20 cellular contexts compared by ENCODE assay signal in the genomic region with DNA sequence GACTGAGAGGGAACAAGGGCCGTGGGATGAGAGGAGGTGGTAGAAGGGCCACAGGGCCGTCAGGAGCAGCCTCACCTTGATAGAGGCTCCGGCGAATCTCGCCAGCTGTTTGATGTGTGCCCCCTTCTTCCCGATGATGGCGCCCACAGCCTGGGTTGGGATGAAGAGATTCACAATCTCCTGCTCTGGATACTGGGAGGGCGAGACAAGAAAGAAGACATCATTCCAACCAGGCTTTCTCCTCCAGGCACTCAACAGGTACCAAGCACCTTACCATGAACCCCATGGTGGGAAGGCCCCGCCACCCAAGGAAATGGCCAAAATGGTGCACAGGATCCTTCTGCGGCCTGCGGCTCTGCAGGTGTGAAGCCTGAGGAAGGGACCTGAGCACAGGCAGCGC.
A peak's percentile ranks its signal among the peaks of the same experiment; 100 is the strongest.
DNase-seq lines count a peak whose midpoint lies in the region; ATAC-seq and TF ChIP-seq lines count a peak whose summit lies in the region.
"Had no signal": no experiment of that assay in that cellular context is flagged by ENCODE, and none has a peak within 500 bp of the region (broad histone marks: within the 10 kb centered on the region; RNA-seq: fewer than 3 reads in every experiment).

No MANE protein-coding gene starts in this region.

- H3K9me3 ChIP-seq in SK-N-SH: no peaks in the 10 kb centered on the region
- H3K9me3 ChIP-seq in esophagus muscularis mucosa: no peaks in the 10 kb centered on the region
- H3K9me3 ChIP-seq in uterus: no peaks in the 10 kb centered on the region

- no peak for ATAC-seq in SK-N-SH treated with all-trans-retinoic acid at 6 μM for 48 hours
- no peak for ATAC-seq in GM19397 (IDR thresholded peaks at IDR 0.05; ENCODE audit: unreplicated experiment)
- ATAC-seq in HG02588 (IDR thresholded peaks at IDR 0.05; ENCODE audit: unreplicated experiment): no peak
- ATAC-seq: K562; left colon; natural killer cell treated with Interleukin-12 subunit alpha and Interleukin-12 subunit beta and Interleukin-15 and Interleukin-18, amount 100 ng/mL, for 72 hours had no signal

- no peak for TF ChIP-seq RAD21 in SK-N-SH (IDR thresholded peaks at IDR 0.05; ENCODE audit: low read length)

- POLR2A ChIA-PET in SK-N-SH (lab: Yijun Ruan, JAX): no interaction called here

- no peaks in the 10 kb centered on the region for H3K9me2 ChIP-seq in SK-N-SH

- H3K79me2 ChIP-seq in SK-N-SH (ENCODE audit: insufficient read depth): peaks cover 17% of the 10 kb centered on the region; the same call in 1 of the 2 replicates

- 94% methylated on average over 11 of the region's 12 CpGs for WGBS in SK-N-SH (ENCODE audit: low lambda C conversion rate)
- 98% methylated on average over 11 of the region's 12 CpGs for WGBS in esophagus muscularis mucosa

- no peaks in the 10 kb centered on the region for H3K9me3 Mint-ChIP-seq in progenitor cell of endocrine pancreas (ENCODE audit: low read depth)
- H3K9me3 Mint-ChIP-seq: natural killer cell treated with Interleukin-12 subunit alpha and Interleukin-12 subunit beta and Interleukin-15 and Interleukin-18, amount 100 ng/mL, for 72 hours had no signal

- intact Hi-C loops in esophagus muscularis mucosa (cut with DNase I): loop anchor here (10.0 kb wide), 1 partner anchor 278 kb away; a partner anchor contains a TSS
- intact Hi-C loops in uterus (cut with DNase I; ENCODE audit: low total_unique reads): no loop called here

- no peaks in the 10 kb centered on the region for H3K27me3 Mint-ChIP-seq in progenitor cell of endocrine pancreas
- H3K27me3 Mint-ChIP-seq: activated naive CD8-positive, alpha-beta T cell; natural killer cell treated with Interleukin-12 subunit alpha and Interleukin-12 subunit beta and Interleukin-15 and Interleukin-18, amount 100 ng/mL, for 72 hours had no signal

- peak overlapping the region; percentile 30 for H3K27ac Mint-ChIP-seq in progenitor cell of endocrine pancreas
- H3K27ac Mint-ChIP-seq: activated naive CD8-positive, alpha-beta T cell; natural killer cell treated with Interleukin-12 subunit alpha and Interleukin-12 subunit beta and Interleukin-15 and Interleukin-18, amount 100 ng/mL, for 72 hours had no signal

- H3F3A ChIP-seq in SK-N-SH (replicated peaks; ENCODE audit: insufficient read depth): peaks cover 61% of the 10 kb centered on the region

- H3K4me2 ChIP-seq in SK-N-SH: peak overlapping the region; percentile 47; the same call in 1 of the 2 replicates

- H2AFZ ChIP-seq in SK-N-SH (ENCODE audit: low read depth): no peak overlapping the region

- peaks cover 18 to 40% of the 10 kb centered on the region in 2 experiments for H3K36me3 ChIP-seq in SK-N-SH (replicated peaks in 1 of 2; ENCODE audit: control insufficient read depth in 1 of 2, insufficient read depth in 2 of 2, low read length in 1 of 2)
- no peaks in the 10 kb centered on the region for H3K36me3 ChIP-seq in esophagus muscularis mucosa
- no peaks in the 10 kb centered on the region for H3K36me3 ChIP-seq in uterus

- TF ChIP-seq CTCF in SK-N-SH (IDR thresholded peaks at IDR 0.05): no peak
- no peak for TF ChIP-seq CTCF in esophagus muscularis mucosa (IDR thresholded peaks at IDR 0.05)
- TF ChIP-seq CTCF in progenitor cell of endocrine pancreas (IDR thresholded peaks at IDR 0.05; ENCODE audit: unreplicated experiment): no peak
- TF ChIP-seq CTCF in uterus (IDR thresholded peaks at IDR 0.05): no peak

- no peaks in the 10 kb centered on the region for H3K4me1 Mint-ChIP-seq in progenitor cell of endocrine pancreas (ENCODE audit: low read depth)

- TF ChIP-seq EP300 in SK-N-SH (IDR thresholded peaks at IDR 0.05; ENCODE audit: borderline replicate concordance in 1 of 2, low read depth in 1 of 2, low read length in 1 of 2) (no peak), esophagus muscularis mucosa (IDR thresholded peaks at IDR 0.05) (no peak)

- H3K4me1 ChIP-seq in SK-N-SH (ENCODE audit: control insufficient read depth in 1 of 2, insufficient read depth in 2 of 2, low read depth in 1 of 2, low read length in 1 of 2) (peaks cover 3 to 52% of the 10 kb centered on the region in 2 experiments; a peak in 3 of 4 replicates), esophagus muscularis mucosa (peaks cover 43 to 59% (median 58%) of the 10 kb centered on the region in 4 donors), uterus (peaks cover 20 to 28% of the 10 kb centered on the region in 2 donors)

- H4K20me1 ChIP-seq in SK-N-SH (ENCODE audit: insufficient read depth): peaks cover 18% of the 10 kb centered on the region

- TF ChIP-seq POLR2A in esophagus muscularis mucosa (IDR thresholded peaks at IDR 0.05; ENCODE audit: low read depth): no peak
- no peak for TF ChIP-seq POLR2A in uterus (IDR thresholded peaks at IDR 0.05)

- peak overlapping the region; percentile 61 for H3K9ac ChIP-seq in SK-N-SH

- no peak overlapping the region for H3K4me3 Mint-ChIP-seq in progenitor cell of endocrine pancreas (ENCODE audit: low read depth)
- H3K4me3 Mint-ChIP-seq: activated naive CD8-positive, alpha-beta T cell; natural killer cell treated with Interleukin-12 subunit alpha and Interleukin-12 subunit beta and Interleukin-15 and Interleukin-18, amount 100 ng/mL, for 72 hours had no signal

- H3K27me3 ChIP-seq in SK-N-SH (ENCODE audit: insufficient read depth): no peaks in the 10 kb centered on the region
- no peaks in the 10 kb centered on the region for H3K27me3 ChIP-seq in esophagus muscularis mucosa
- H3K27me3 ChIP-seq in uterus: no peaks in the 10 kb centered on the region

- H3K27ac ChIP-seq in SK-N-SH (ENCODE audit: low read depth in 2 of 2, low read length in 1 of 2) (peak overlapping the region; percentile 7 to 95; a peak in 3 of 4 replicates), esophagus muscularis mucosa (replicated peaks in 1 of 4) (peak overlapping the region; percentile 81 to 86 (median 84)), uterus (peak overlapping the region; percentile 85 to 99)
- H3K27ac ChIP-seq: 22Rv1 had no signal

- DNase-seq in SK-N-SH (no peak), esophagus muscularis mucosa (ENCODE audit: extremely low spot score) (peak; percentile 87), progenitor cell of endocrine pancreas (ENCODE audit: low spot score, unreplicated experiment) (no peak), uterus (no peak), SKM-1 (lab: John Stamatoyannopoulos, UW; ENCODE audit: unreplicated experiment) (no peak)
- DNase-seq: activated CD4-positive, alpha-beta T cell treated with anti-CD3 and anti-CD28 coated beads for 48 hours; activated T-cell treated with anti-CD3 and anti-CD28 coated beads for 4 hours; erythroblast; left colon; NCI-H1105; NCI-H2171 treated with DMSO at 0.1 percent for 48 hours; SHP77; stimulated activated CD4-positive, alpha-beta T cell treated with anti-CD3 and anti-CD28 coated beads, Interleukin-4, amount 100 ng/mL, for 4 hours had no signal

- H3K4me3 ChIP-seq in SK-N-SH (ENCODE audit: low read depth in 2 of 2, low read length in 1 of 2) (no peak overlapping the region), esophagus muscularis mucosa (no peak overlapping the region), uterus (no peak overlapping the region)
- H3K4me3 ChIP-seq: K562 had no signal

- peaks cover 26% of the 10 kb centered on the region for H3K36me3 Mint-ChIP-seq in progenitor cell of endocrine pancreas (ENCODE audit: insufficient read depth)
- H3K36me3 Mint-ChIP-seq: activated naive CD8-positive, alpha-beta T cell; natural killer cell treated with Interleukin-12 subunit alpha and Interleukin-12 subunit beta and Interleukin-15 and Interleukin-18, amount 100 ng/mL, for 72 hours had no signal

- CTCF ChIA-PET in SK-N-SH (lab: Yijun Ruan, JAX): interaction anchor here (0.6 to 1.4 kb wide), 5 partner anchors 20 to 286 kb away, joined by 3 to 10 read pairs (median 3); no protein-coding TSS in a partner anchor

TF ChIP-seq in SK-N-SH, 30 proteins besides CTCF, POLR2A, EP300 and RAD21 (continues in another document):
- TF ChIP-seq, protein P1, sequence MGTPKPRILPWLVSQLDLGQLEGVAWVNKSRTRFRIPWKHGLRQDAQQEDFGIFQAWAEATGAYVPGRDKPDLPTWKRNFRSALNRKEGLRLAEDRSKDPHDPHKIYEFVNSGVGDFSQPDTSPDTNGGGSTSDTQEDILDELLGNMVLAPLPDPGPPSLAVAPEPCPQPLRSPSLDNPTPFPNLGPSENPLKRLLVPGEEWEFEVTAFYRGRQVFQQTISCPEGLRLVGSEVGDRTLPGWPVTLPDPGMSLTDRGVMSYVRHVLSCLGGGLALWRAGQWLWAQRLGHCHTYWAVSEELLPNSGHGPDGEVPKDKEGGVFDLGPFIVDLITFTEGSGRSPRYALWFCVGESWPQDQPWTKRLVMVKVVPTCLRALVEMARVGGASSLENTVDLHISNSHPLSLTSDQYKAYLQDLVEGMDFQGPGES (IDR thresholded peaks at IDR 0.05; ENCODE audit: low read depth, low read length): no peak
- TF ChIP-seq YY1 (IDR thresholded peaks at IDR 0.05; ENCODE audit: low read depth) (no peak), RCOR1 (IDR thresholded peaks at IDR 0.05; ENCODE audit: low read length) (no peak), FOXJ3 (CRISPR knock-in tag; IDR thresholded peaks at IDR 0.05) (no peak), MXI1 (IDR thresholded peaks at IDR 0.05; ENCODE audit: low read depth, low read length) (no peak), NRF1 (IDR thresholded peaks at IDR 0.05; ENCODE audit: low read depth, low read length) (no peak), POLR2AphosphoS5 (IDR thresholded peaks at IDR 0.05; ENCODE audit: low read depth, low read length) (no peak)

TF ChIP-seq in SK-N-SH treated with all-trans-retinoic acid at 6 μM for 48 hours, 23 proteins besides CTCF, POLR2A, EP300 and RAD21 (continues in another document):
- no peak for TF ChIP-seq BACH2 (CRISPR knock-in tag; IDR thresholded peaks at IDR 0.05; ENCODE audit: borderline replicate concordance)
- TF ChIP-seq TCF4 (CRISPR knock-in tag; IDR thresholded peaks at IDR 0.05; ENCODE audit: borderline replicate concordance): no peak
- no peak for TF ChIP-seq ZNF8 (CRISPR knock-in tag; IDR thresholded peaks at IDR 0.05)
- TF ChIP-seq SNAI2 (CRISPR knock-in tag; IDR thresholded peaks at IDR 0.05): no peak
